Comparison of ENCODE assay signal across 15 cellular contexts in the genomic region with DNA sequence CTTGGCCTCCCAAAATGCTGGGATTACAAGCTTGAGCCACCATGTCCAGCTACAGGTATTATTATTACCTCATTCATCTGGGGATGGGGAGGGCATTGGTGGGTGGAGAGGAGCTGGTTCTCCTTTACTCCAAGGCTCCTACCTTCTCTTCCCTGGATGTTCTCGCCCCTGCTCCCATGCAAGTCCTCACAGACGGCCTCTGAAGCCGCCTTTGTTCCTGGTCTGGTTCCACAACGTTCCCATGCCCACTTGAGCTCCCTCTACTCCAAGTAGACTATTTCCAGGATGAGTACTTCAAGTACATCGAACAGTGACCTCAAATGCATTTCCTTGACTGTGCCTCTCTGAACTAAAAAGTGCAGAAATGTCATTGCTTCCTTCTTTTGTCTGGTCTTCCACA. TPM values are rescaled to one million over a fixed set of nuclear protein-coding genes. Genes with fewer than 3 reads are reported as not detected.
DNase-seq lines count a peak whose midpoint lies in the region; ATAC-seq, FAIRE-seq and TF ChIP-seq lines count a peak whose summit lies in the region.
"Had no signal": no experiment of that assay in that cellular context is flagged by ENCODE, and none has a peak within 500 bp of the region (broad histone marks: within the 10 kb centered on the region; RNA-seq: fewer than 3 reads in every experiment).

No MANE protein-coding gene starts in this region.

- POLR2A ChIA-PET in HCT116 (lab: Charles Lee) = interaction anchor here (1.2 kb wide), 1 partner anchor 14 kb away, joined by 4 read pairs; no protein-coding TSS in a partner anchor
- POLR2A ChIA-PET in endothelial cell of umbilical vein (lab: Charles Lee) = no interaction called here

- FAIRE-seq in endothelial cell of umbilical vein (lab: Jason Lieb, UNC) = no peak
- FAIRE-seq: RCC 7860 had no signal

- intact Hi-C loops in HCT116 (cut with micrococcal nuclease) (no loop called here), endothelial cell of umbilical vein (cut with micrococcal nuclease) (no loop called here)

- peak overlapping the region; percentile 95 for H3K4me2 ChIP-seq in HCT116 (ENCODE audit: low read length)
- no peak overlapping the region for H3K4me2 ChIP-seq in endothelial cell of umbilical vein (ENCODE audit: insufficient read depth, low read length)

- no peak overlapping the region for H3K4me3 Mint-ChIP-seq in osteocyte (ENCODE audit: unreplicated experiment)

- peak; percentile 38 for DNase-seq in activated effector memory CD4-positive, alpha-beta T cell treated with anti-CD3 and anti-CD28 coated beads, Interleukin-2, amount 50 U/mL, for 16 hours
- DNase-seq in activated effector memory CD4-positive, alpha-beta T cell treated with Interleukin-2 at 50 U/mL for 16 hours = no peak
- DNase-seq in HCT116 (ENCODE audit: low read depth, low spot score) (no peak), endothelial cell of umbilical vein (ENCODE audit: low read depth, low spot score) (no peak), osteocyte (ENCODE audit: extremely low spot score, unreplicated experiment) (no peak)
- DNase-seq: MG63, NCI-H1092 treated with DMSO at 0.1 percent for 48 hours, NCI-H2227 treated with DMSO at 0.1 percent for 48 hours, NCI-H524, SHP77 had no signal

- H3K27me3 ChIP-seq in HCT116 (ENCODE audit: insufficient read depth, low read length) = no peaks in the 10 kb centered on the region
- no peaks in the 10 kb centered on the region for H3K27me3 ChIP-seq in endothelial cell of umbilical vein (ENCODE audit: control insufficient read depth in 2 of 2, insufficient read depth in 2 of 2, low read length in 2 of 2)
- H3K27me3 ChIP-seq: BLaER1, MG63 had no signal

- BruUV-seq in HCT116 (replicated peaks; lab: Mats Ljungman, UMichigan) = no TSS peak
- no TSS peak for BruUV-seq in endothelial cell of umbilical vein (replicated peaks; lab: Mats Ljungman, UMichigan)

- no peaks in the 10 kb centered on the region for H3K9me2 ChIP-seq in HCT116 (ENCODE audit: insufficient read depth)

- H3K79me2 ChIP-seq in HCT116 (ENCODE audit: insufficient read depth, low read length) (peaks cover 18% of the 10 kb centered on the region), endothelial cell of umbilical vein (ENCODE audit: control insufficient read depth, insufficient read depth, low read length) (peaks cover 31% of the 10 kb centered on the region)

- H4K20me1 ChIP-seq in HCT116 (ENCODE audit: insufficient read depth) (0 out of 2 replicates have a peak, but pooled peaks cover 4% of the 10 kb centered on the region), endothelial cell of umbilical vein (replicated peaks; ENCODE audit: control insufficient read depth, extremely low read depth, insufficient read depth, low read length) (no peaks in the 10 kb centered on the region)

- H3K27ac ChIP-seq in HCT116 (ENCODE audit: low read depth, low read length) = no peak overlapping the region
- H3K27ac ChIP-seq in endothelial cell of umbilical vein (ENCODE audit: insufficient read depth, low read depth, low read length) = peak overlapping the region; percentile 28
- H3K27ac ChIP-seq: BLaER1 had no signal

- H3K4me3 ChIP-seq in HCT116 (replicated peaks in 1 of 2; ENCODE audit: low read depth in 1 of 2, low read length in 2 of 2) = no peak overlapping the region
- H3K4me3 ChIP-seq in endothelial cell of umbilical vein (replicated peaks in 1 of 3; ENCODE audit: insufficient read depth in 1 of 3, low read depth in 1 of 3, low read length in 3 of 3) = no peak overlapping the region
- H3K4me3 ChIP-seq: BLaER1, MG63 had no signal

- no peaks in the 10 kb centered on the region for H3K9me3 ChIP-seq in HCT116 (ENCODE audit: control insufficient read depth in 1 of 2, insufficient read depth in 1 of 2, low read depth in 1 of 2, low read length in 2 of 2)
- no peaks in the 10 kb centered on the region for H3K9me3 ChIP-seq in endothelial cell of umbilical vein (replicated peaks; ENCODE audit: control insufficient read depth, insufficient read depth, low read length)
- H3K9me3 ChIP-seq: BLaER1, MG63 had no signal

- peaks cover 44 to 62% of the 10 kb centered on the region in 2 experiments for H3K4me1 ChIP-seq in HCT116 (ENCODE audit: control insufficient read depth in 1 of 2, insufficient read depth in 2 of 2, low read length in 2 of 2)
- H3K4me1 ChIP-seq in endothelial cell of umbilical vein (ENCODE audit: control insufficient read depth, extremely low read depth, insufficient read depth, low read length) = peaks cover 55% of the 10 kb centered on the region

- H2AFZ ChIP-seq in HCT116 (ENCODE audit: low read depth, low read length, poor library complexity, severe bottlenecking) = no peak overlapping the region
- H2AFZ ChIP-seq in endothelial cell of umbilical vein (ENCODE audit: low read depth, low read length) = no peak overlapping the region

- TF ChIP-seq RAD21 in HCT116 (IDR thresholded peaks at IDR 0.05; ENCODE audit: low read depth) = no peak

- no peaks in the 10 kb centered on the region for H3K9me1 ChIP-seq in endothelial cell of umbilical vein (replicated peaks; ENCODE audit: control insufficient read depth, extremely low read depth, insufficient read depth, low read length)

- H3K27ac Mint-ChIP-seq in osteocyte (ENCODE audit: unreplicated experiment) = peak overlapping the region; percentile 24

- TF ChIP-seq POLR2A in HCT116 (IDR thresholded peaks at IDR 0.05; ENCODE audit: borderline replicate concordance, extremely low read depth, insufficient read depth, insufficient read length) = no peak
- no peak for TF ChIP-seq POLR2A in endothelial cell of umbilical vein (IDR thresholded peaks at IDR 0.05; ENCODE audit: low read depth, low read length)

- no peaks in the 10 kb centered on the region for H3K27me3 Mint-ChIP-seq in osteocyte (ENCODE audit: unreplicated experiment)

- ATAC-seq in HCT116 (no peak), HG02981 (IDR thresholded peaks at IDR 0.05; ENCODE audit: unreplicated experiment) (no peak), HG03175 (IDR thresholded peaks at IDR 0.05; ENCODE audit: unreplicated experiment) (no peak), HG03097 (IDR thresholded peaks at IDR 0.05; ENCODE audit: low FRiP score, unreplicated experiment) (no peak)

- dilution Hi-C loops in endothelial cell of umbilical vein (cut with MboI; ENCODE audit: extremely low pct_ligation_motif_present, low sequenced_read_pairs) = no loop called here

- no peak overlapping the region for H3K9ac ChIP-seq in HCT116 (ENCODE audit: low read length)
- H3K9ac ChIP-seq in endothelial cell of umbilical vein (replicated peaks; ENCODE audit: extremely low read depth, insufficient read depth, low read length) = no peak overlapping the region
- H3K9ac ChIP-seq: BLaER1 had no signal

- peaks cover 7% of the 10 kb centered on the region for H3K36me3 Mint-ChIP-seq in osteocyte (ENCODE audit: unreplicated experiment)

- no peaks in the 10 kb centered on the region for H3K9me3 Mint-ChIP-seq in osteocyte (ENCODE audit: unreplicated experiment)

- TF ChIP-seq CTCF in HCT116 (IDR thresholded peaks at IDR 0.05 in 2 of 3, conservative IDR thresholded peaks at IDR 0.05 in 1 of 3; ENCODE audit: borderline replicate concordance in 1 of 3, insufficient read depth in 1 of 3, low read depth in 2 of 3, low read length in 2 of 3) (no peak), endothelial cell of umbilical vein (IDR thresholded peaks at IDR 0.05; ENCODE audit: extremely low read depth in 1 of 2, insufficient read depth in 1 of 2, low read depth in 1 of 2, low read length in 2 of 2) (no peak), osteocyte (IDR thresholded peaks at IDR 0.05) (no peak)

- H3K36me3 ChIP-seq in HCT116 (ENCODE audit: control insufficient read depth in 1 of 2, insufficient read depth in 2 of 2, low read length in 2 of 2) = peaks cover 2 to 10% of the 10 kb centered on the region in 2 experiments
- peaks cover 0 to 5% of the 10 kb centered on the region in 2 experiments for H3K36me3 ChIP-seq in endothelial cell of umbilical vein (ENCODE audit: control insufficient read depth in 2 of 2, extremely low read depth in 1 of 2, insufficient read depth in 2 of 2, low read length in 2 of 2)

- RAD21 ChIA-PET in HCT116 (lab: Charles Lee; ENCODE audit: low non-redundant PET in 1 of 2, low total read pairs in 2 of 2, uncharacterized antibody in 2 of 2, unreplicated experiment in 2 of 2) = no interaction called here

- CTCF ChIA-PET in HCT116 (lab: Charles Lee) = interaction anchor here (0.7 kb wide), 1 partner anchor 18 kb away, joined by 3 read pairs; no protein-coding TSS in a partner anchor
- CTCF ChIA-PET in endothelial cell of umbilical vein (lab: Charles Lee) = interaction anchor here (0.9 to 3.9 kb wide), 3 partner anchors 9 to 42 kb away, joined by 3 to 51 read pairs (median 8); no protein-coding TSS in a partner anchor

- peaks cover 38% of the 10 kb centered on the region for H3K4me1 Mint-ChIP-seq in osteocyte (ENCODE audit: unreplicated experiment)

TF ChIP-seq in HCT116, 20 proteins besides CTCF, POLR2A, EP300 and RAD21 (continues in another document):
- TF ChIP-seq ZFX (IDR thresholded peaks at IDR 0.05) (no peak), SP1 (IDR thresholded peaks at IDR 0.05; ENCODE audit: low read depth) (no peak)

TF ChIP-seq in endothelial cell of umbilical vein, 7 proteins besides CTCF, POLR2A, EP300 and RAD21 (continues in another document):
- TF ChIP-seq GATA2 (IDR thresholded peaks at IDR 0.05; ENCODE audit: insufficient read depth, insufficient read length, low read depth, low read length) = no peak

RNA-seq across cellular contexts. Expression of gene SLC20A1, which starts 3.2 kb away (rescaled TPM):
- total RNA-seq in HCT116 (2021; ENCODE audit: unreplicated experiment) = 154 TPM
- polyA plus RNA-seq in HCT116 (2012) = 71.6 and 77.7 TPM in 2 replicates
- 141 and 149 TPM in 2 replicates for total RNA-seq in endothelial cell of umbilical vein
- polyA plus RNA-seq in endothelial cell of umbilical vein = 47.0 and 52.7 TPM in 2 replicates
- 44.5 and 45.5 TPM in 2 replicates for polyA plus RNA-seq in endothelial cell of umbilical vein (2011; cell fraction: cytosol; rRNA removed)
- polyA plus RNA-seq in endothelial cell of umbilical vein (2011; cell fraction: nucleus; rRNA removed) = 146 and 166 TPM in 2 replicates
- 88.7 and 117 TPM in 2 replicates for polyA plus RNA-seq in endothelial cell of umbilical vein (2012)
- polyA minus RNA-seq in endothelial cell of umbilical vein = 95.5 and 107 TPM in 2 replicates
- polyA minus RNA-seq in endothelial cell of umbilical vein (2011; cell fraction: cytosol; rRNA and poly(A)+ RNA removed) = 25.2 TPM
- 82.9 and 138 TPM in 2 replicates for polyA minus RNA-seq in endothelial cell of umbilical vein (2011; cell fraction: nucleus; rRNA and poly(A)+ RNA removed)
- total RNA-seq in osteocyte = 77.6 and 80.4 TPM in 2 replicates

RNA-seq across cellular contexts. Expression of gene CHCHD5, which starts 58.2 kb away (rescaled TPM):
- total RNA-seq in HCT116 (2021; ENCODE audit: unreplicated experiment) (49.8 TPM), endothelial cell of umbilical vein (22.2 and 23.6 TPM in 2 replicates), osteocyte (24.7 and 31.4 TPM in 2 replicates)
- polyA plus RNA-seq in HCT116 (2012) = 83.8 and 98.8 TPM in 2 replicates
- polyA plus RNA-seq in endothelial cell of umbilical vein = 44.7 and 63.5 TPM in 2 replicates
- polyA plus RNA-seq in endothelial cell of umbilical vein (2011; cell fraction: cytosol; rRNA removed) = 29.0 and 35.3 TPM in 2 replicates
- polyA plus RNA-seq in endothelial cell of umbilical vein (2011; cell fraction: nucleus; rRNA removed) = 10.6 and 12.6 TPM in 2 replicates
- polyA plus RNA-seq in endothelial cell of umbilical vein (2012) = 22.5 and 35.4 TPM in 2 replicates
- 9.8 and 10.5 TPM in 2 replicates for polyA minus RNA-seq in endothelial cell of umbilical vein
- polyA minus RNA-seq in endothelial cell of umbilical vein (2011; cell fraction: cytosol; rRNA and poly(A)+ RNA removed) = 10.7 TPM
- 1.6 and 4.6 TPM in 2 replicates for polyA minus RNA-seq in endothelial cell of umbilical vein (2011; cell fraction: nucleus; rRNA and poly(A)+ RNA removed)
